8 cellular contexts compared by ENCODE assay signal in the genomic region with DNA sequence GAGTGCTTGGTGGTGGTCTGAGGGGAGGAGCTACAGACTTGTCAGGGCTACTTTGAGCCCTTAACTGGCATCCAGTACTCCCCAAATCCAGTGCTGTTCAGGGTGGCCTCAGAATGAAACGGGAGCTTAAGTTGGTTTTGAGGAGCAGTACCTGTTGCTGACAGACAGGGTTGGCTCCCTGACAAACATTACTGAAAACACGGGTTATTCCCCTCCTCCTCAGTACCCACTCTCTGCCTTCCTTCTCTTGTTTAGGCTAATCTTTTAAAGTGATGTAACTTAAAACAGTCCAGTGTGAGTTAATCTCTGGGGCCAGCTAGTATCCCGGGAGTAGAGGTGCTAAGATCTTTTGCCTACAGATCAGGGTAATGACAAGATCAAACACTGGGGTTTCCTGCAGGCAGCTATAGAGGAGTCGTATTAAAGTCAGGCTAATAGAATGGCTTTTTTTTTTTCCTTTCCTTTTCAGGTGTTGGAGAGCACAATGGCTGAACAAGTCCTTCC. TPM values are rescaled to one million over a fixed set of nuclear protein-coding genes. Genes with fewer than 3 reads are reported as not detected.
DNase-seq lines count a peak whose midpoint lies in the region; ATAC-seq and TF ChIP-seq lines count a peak whose summit lies in the region.

No MANE protein-coding gene starts in this region.

- H3K27me3 ChIP-seq in liver (ENCODE audit: control insufficient read depth in 4 of 4, insufficient read depth in 4 of 4, low read length in 3 of 4), result no peaks in the 10 kb centered on the region

- peak in 1 of 2 donors; percentile 22 for TF ChIP-seq RAD21 in liver (IDR thresholded peaks at IDR 0.05)

- H3K36me3 ChIP-seq in liver (ENCODE audit: control insufficient read depth in 4 of 4, insufficient read depth in 3 of 4, low read depth in 1 of 4, low read length in 3 of 4), result peaks cover 0 to 18% (median 11%) of the 10 kb centered on the region in 4 donors

- H3K36me3 Mint-ChIP-seq in activated naive CD4-positive, alpha-beta T cell treated with anti-CD3 and anti-CD28 coated beads for 36 hours (ENCODE audit: low read depth), result peaks cover 85% of the 10 kb centered on the region

- peak; percentile 86 for DNase-seq in activated naive CD4-positive, alpha-beta T cell treated with anti-CD3 and anti-CD28 coated beads for 36 hours
- DNase-seq in AG08396 (ENCODE audit: low spot score), result no peak
- DNase-seq in retina, result no peak
- DNase-seq in DMS153 (lab: John Stamatoyannopoulos, UW), result no peak

- no peaks in the 10 kb centered on the region for H3K9me3 ChIP-seq in liver (ENCODE audit: control insufficient read depth in 4 of 4, low read length in 3 of 4)

- peak; percentile 30 for TF ChIP-seq CTCF in liver (IDR thresholded peaks at IDR 0.05; ENCODE audit: low read depth, low read length, missing input control)

- ATAC-seq in GM18867 (IDR thresholded peaks at IDR 0.05; ENCODE audit: unreplicated experiment), result peak; percentile 28
- ATAC-seq in HG03095 (IDR thresholded peaks at IDR 0.05; ENCODE audit: unreplicated experiment), result peak; percentile 33
- ATAC-seq in GM19397 (IDR thresholded peaks at IDR 0.05; ENCODE audit: unreplicated experiment), result no peak

- peak overlapping the region; percentile 99 for H3K27ac Mint-ChIP-seq in activated naive CD4-positive, alpha-beta T cell treated with anti-CD3 and anti-CD28 coated beads for 36 hours

- H3K4me3 ChIP-seq in liver (ENCODE audit: low read depth in 1 of 3, low read length in 3 of 3), result peak overlapping the region in 1 of 3 donors; percentile 9

- intact Hi-C loops in activated naive CD4-positive, alpha-beta T cell treated with anti-CD3 and anti-CD28 coated beads for 36 hours (cut with micrococcal nuclease), result loop anchor here (1.0 to 10.0 kb wide), 4 partner anchors 75 to 544 kb away; no protein-coding TSS in a partner anchor

- H3K4me3 Mint-ChIP-seq in activated naive CD4-positive, alpha-beta T cell treated with anti-CD3 and anti-CD28 coated beads for 36 hours, result peak overlapping the region; percentile 89

- no peaks in the 10 kb centered on the region for H3K27me3 Mint-ChIP-seq in activated naive CD4-positive, alpha-beta T cell treated with anti-CD3 and anti-CD28 coated beads for 36 hours (ENCODE audit: low read depth)

- peaks cover 18% of the 10 kb centered on the region for H3K4me1 Mint-ChIP-seq in activated naive CD4-positive, alpha-beta T cell treated with anti-CD3 and anti-CD28 coated beads for 36 hours (ENCODE audit: low read depth)

- CTCF ChIA-PET in activated naive CD4-positive, alpha-beta T cell treated with anti-CD3 and anti-CD28 coated beads for 36 hours (lab: Charles Lee), result interaction anchor here (0.5 to 8.1 kb wide), 32 partner anchors 10 to 238 kb away, joined by 3 to 161 read pairs (median 4); no protein-coding TSS in a partner anchor

- H3K27ac ChIP-seq in liver (ENCODE audit: low read depth in 1 of 2, low read length in 2 of 2), result peak overlapping the region; percentile 42 to 43

- 24% methylated on average over 4 of the region's 4 CpGs for WGBS in liver

- H3K9ac ChIP-seq in liver (ENCODE audit: low read depth in 1 of 2, low read length in 2 of 2), result peak overlapping the region in 1 of 2 donors; percentile 44

- H3K4me1 ChIP-seq in liver (ENCODE audit: control insufficient read depth in 4 of 4, insufficient read depth in 4 of 4, low read length in 3 of 4), result peaks cover 9 to 67% (median 31%) of the 10 kb centered on the region in 4 donors

- H3K9me3 Mint-ChIP-seq in activated naive CD4-positive, alpha-beta T cell treated with anti-CD3 and anti-CD28 coated beads for 36 hours, result no peaks in the 10 kb centered on the region

TF ChIP-seq in liver, 16 proteins besides CTCF, POLR2A, EP300 and RAD21:
- no peak for TF ChIP-seq NR2F2 (IDR thresholded peaks at IDR 0.05)
- TF ChIP-seq EGR1 (IDR thresholded peaks at IDR 0.05; ENCODE audit: low read depth in 2 of 2), result no peak
- no peak for TF ChIP-seq GABPA (IDR thresholded peaks at IDR 0.05 in 1 of 2, conservative IDR thresholded peaks at IDR 0.05 in 1 of 2)
- no peak for TF ChIP-seq YY1 (IDR thresholded peaks at IDR 0.05)

RNA-seq across cellular contexts. Expression of a gene that starts 3.7 kb away (rescaled TPM):
- 100 to 1,000 TPM; 289 to 294 TPM for total RNA-seq in activated naive CD4-positive, alpha-beta T cell treated with anti-CD3 and anti-CD28 coated beads for 36 hours
- 1 to 10 TPM; 4.5 to 8.0 TPM for total RNA-seq in liver
- 1 to 10 TPM; 5.4 to 7.9 TPM for polyA plus RNA-seq in liver

Comparison
In these comparisons a context has a peak if more than half of its experiments do, and no peak if none do; other contexts are left out.
1. RNA of a gene that starts 3.7 kb away (total RNA-seq): 289 to 294 TPM in activated naive CD4-positive, alpha-beta T cell treated with anti-CD3 and anti-CD28 coated beads for 36 hours; 4.5 to 8.0 TPM in liver; every median in the first group is over 10 times any median in the second.